34 cellular contexts compared by ENCODE assay signal in the genomic region with DNA sequence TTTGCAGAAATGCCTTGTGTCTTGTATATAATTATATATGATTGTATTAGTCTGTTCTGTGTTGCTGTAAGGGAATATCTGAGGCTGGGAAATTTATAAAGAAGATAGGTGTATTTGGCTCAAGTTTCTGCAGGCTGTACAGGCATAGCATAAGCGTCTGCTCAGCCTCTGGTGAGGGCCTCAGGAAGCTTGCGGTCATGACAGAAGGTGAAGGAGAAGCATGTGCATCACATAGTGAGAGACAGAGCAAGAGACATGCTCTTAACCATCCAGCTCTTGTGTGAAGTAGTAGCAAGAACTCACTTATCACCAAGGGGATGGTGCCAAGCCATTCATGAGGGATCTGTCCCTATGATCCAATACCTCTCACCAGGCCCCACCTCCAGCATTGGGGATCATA.
"Had no signal": no experiment of that assay in that cellular context is flagged by ENCODE, and none has a peak within 500 bp of the region (broad histone marks: within the 10 kb centered on the region; RNA-seq: fewer than 3 reads in every experiment).

No MANE protein-coding gene starts in this region.

- H3K4me1 Mint-ChIP-seq: activated B cell treated with CpG ODN at 0.5 μM for 24 hours; activated T-helper 17 cell treated with anti-CD3 and anti-CD28 coated beads, Interleukin-2, amount 50 U/mL, for 72 hours; central memory CD8-positive, alpha-beta T cell had no signal

- H2AFZ ChIP-seq: PC-9 had no signal

- H3K36me3 Mint-ChIP-seq: activated CD4-positive, alpha-beta memory T cell treated with anti-CD3 and anti-CD28 coated beads for 36 hours; activated naive CD8-positive, alpha-beta T cell treated with anti-CD3 and anti-CD28 coated beads for 36 hours had no signal

- H3K4me3 ChIP-seq: cardiac muscle cell, PC-9, SJCRH30 had no signal

- ATAC-seq: activated T-cell treated with anti-CD3 and anti-CD28 coated beads, Interleukin-2, amount 50 U/mL, for 72 hours; activated T-helper 17 cell treated with anti-CD3 and anti-CD28 coated beads, Interleukin-2, amount 50 U/mL, for 72 hours had no signal

- H3K27ac Mint-ChIP-seq: activated B cell treated with CpG ODN at 0.5 μM for 24 hours; activated CD4-positive, alpha-beta memory T cell treated with anti-CD3 and anti-CD28 coated beads for 36 hours; activated naive CD8-positive, alpha-beta T cell treated with anti-CD3 and anti-CD28 coated beads for 36 hours; activated T-cell treated with anti-CD3 and anti-CD28 coated beads, Interleukin-2, amount 50 U/mL, for 72 hours; activated T-helper 17 cell treated with anti-CD3 and anti-CD28 coated beads, Interleukin-2, amount 50 U/mL, for 72 hours had no signal

- DNase-seq: activated B cell treated with CpG ODN at 0.5 μM for 24 hours; activated CD4-positive, alpha-beta memory T cell treated with anti-CD3 and anti-CD28 coated beads for 36 hours; activated CD4-positive, alpha-beta T cell treated with anti-CD3 and anti-CD28 coated beads for 4 hours; activated CD4-positive, alpha-beta T cell treated with anti-CD3 and anti-CD28 coated beads, Interleukin-2, amount 50 U/mL, for 1 hour; activated CD4-positive, CD25-positive, alpha-beta regulatory T cell treated with anti-CD3 and anti-CD28 coated beads, Interleukin-2, amount 50 U/mL, for 72 hours; activated effector memory CD4-positive, alpha-beta T cell treated with anti-CD3 and anti-CD28 coated beads, Interleukin-2, amount 50 U/mL, for 16 hours; activated naive CD4-positive, alpha-beta T cell; activated naive CD4-positive, alpha-beta T cell treated with anti-CD3 and anti-CD28 coated beads, Interleukin-2, amount 50 U/mL, for 16 hours; activated naive CD8-positive, alpha-beta T cell treated with anti-CD3 and anti-CD28 coated beads for 36 hours; activated T-cell treated with anti-CD3 and anti-CD28 coated beads, Interleukin-2, amount 50 U/mL, for 1 hour; activated T-cell treated with anti-CD3 and anti-CD28 coated beads, Interleukin-2, amount 50 U/mL, for 72 hours; amniotic stem cell; aorta; MM.1S; MV-4-11; NCI-H1092; NCI-H1436 treated with DMSO at 0.1 percent for 48 hours; NCI-H1694 treated with DMSO at 0.1 percent for 48 hours; NCI-H2029; NCI-H345; NCI-H524 treated with DMSO at 0.1 percent for 48 hours; NCI-H748 treated with DMSO at 0.1 percent for 48 hours; PC-9; SHP77; SJCRH30; SW 1271; T-helper 1 cell; T-helper 2 cell; T-helper 9 cell had no signal

- H3K4me3 Mint-ChIP-seq: activated B cell treated with CpG ODN at 0.5 μM for 24 hours; activated CD4-positive, alpha-beta memory T cell treated with anti-CD3 and anti-CD28 coated beads for 36 hours; activated naive CD8-positive, alpha-beta T cell treated with anti-CD3 and anti-CD28 coated beads for 36 hours; activated T-cell treated with anti-CD3 and anti-CD28 coated beads, Interleukin-2, amount 50 U/mL, for 72 hours; activated T-helper 17 cell treated with anti-CD3 and anti-CD28 coated beads, Interleukin-2, amount 50 U/mL, for 72 hours; central memory CD8-positive, alpha-beta T cell had no signal

- H3K9me3 ChIP-seq: SJCRH30 had no signal

- H3K4me2 ChIP-seq: KMS-11, PC-9 had no signal

- H3K27me3 ChIP-seq: cardiac muscle cell, SJCRH30 had no signal

- H3K36me3 ChIP-seq: cardiac muscle cell, SJCRH30 had no signal

- H3K27ac ChIP-seq: cardiac muscle cell, KMS-11, PC-9, SJCRH30, VCaP had no signal

- H3K4me1 ChIP-seq: SJCRH30 had no signal

- H3K9ac ChIP-seq: KMS-11 had no signal

- H3K9me3 Mint-ChIP-seq: activated B cell treated with CpG ODN at 0.5 μM for 24 hours; activated CD4-positive, alpha-beta memory T cell treated with anti-CD3 and anti-CD28 coated beads for 36 hours; activated naive CD8-positive, alpha-beta T cell treated with anti-CD3 and anti-CD28 coated beads for 36 hours; activated T-cell treated with anti-CD3 and anti-CD28 coated beads, Interleukin-2, amount 50 U/mL, for 72 hours; activated T-helper 17 cell treated with anti-CD3 and anti-CD28 coated beads, Interleukin-2, amount 50 U/mL, for 72 hours; central memory CD8-positive, alpha-beta T cell had no signal
